In the genomic region with DNA sequence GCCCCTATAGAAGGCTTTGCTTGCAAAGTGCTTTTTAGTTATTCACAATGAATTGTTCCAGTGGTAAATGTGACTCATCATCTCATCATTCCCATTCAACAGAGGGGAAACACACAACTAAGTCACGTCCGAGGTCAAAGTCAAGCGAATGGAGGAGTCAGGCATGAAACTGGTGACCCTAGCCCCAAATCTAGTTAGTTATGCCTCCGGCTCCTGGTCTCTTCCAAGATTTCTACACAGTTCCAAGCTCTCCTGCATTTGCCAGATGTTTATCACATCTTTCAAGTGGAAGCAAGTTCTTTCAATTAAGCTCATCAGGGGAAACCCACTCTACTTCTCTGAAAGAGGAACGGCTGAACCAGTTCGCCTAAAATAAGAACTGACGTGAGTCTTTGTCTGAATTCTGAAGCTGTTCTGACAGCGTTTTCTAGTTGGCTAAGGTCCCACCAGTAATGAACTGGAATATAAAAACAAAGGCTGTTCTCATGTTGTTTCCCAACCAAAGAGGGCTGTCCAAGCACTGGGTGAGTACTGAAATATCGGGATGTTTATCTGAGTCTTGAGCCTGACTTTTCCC, we compare ENCODE assay signal across 9 cellular contexts.
A peak's percentile ranks its signal among the peaks of the same experiment; 100 is the strongest.
DNase-seq lines count a peak whose midpoint lies in the region; ATAC-seq and TF ChIP-seq lines count a peak whose summit lies in the region.
"Had no signal": no experiment of that assay in that cellular context is flagged by ENCODE, and none has a peak within 500 bp of the region (broad histone marks: within the 10 kb centered on the region; RNA-seq: fewer than 3 reads in every experiment).

No MANE protein-coding gene starts in this region.

- H3K4me3 ChIP-seq in fibroblast of pulmonary artery (replicated peaks; ENCODE audit: low read depth, low read length): no peak overlapping the region

- no peaks in the 10 kb centered on the region for H3K9me3 Mint-ChIP-seq in osteocyte (ENCODE audit: unreplicated experiment)
- H3K9me3 Mint-ChIP-seq: immature natural killer cell had no signal

- no peaks in the 10 kb centered on the region for H3K9me3 ChIP-seq in T-helper 17 cell (ENCODE audit: control insufficient read depth, low read length, poor library complexity, severe bottlenecking)

- ATAC-seq in HG03432 (IDR thresholded peaks at IDR 0.05; ENCODE audit: unreplicated experiment) (peak; percentile 78), T-helper 17 cell (no peak)

- peak; percentile 16 for DNase-seq in stimulated activated CD4-positive, alpha-beta T cell treated with anti-CD3 and anti-CD28 coated beads, Interleukin-1b, Interleukin-23, amount 100 ng/mL, for 48 hours
- no peak for DNase-seq in stimulated activated CD4-positive, alpha-beta T cell treated with anti-CD3 and anti-CD28 coated beads, Interleukin-4, amount 100 ng/mL, for 1 hour
- DNase-seq in fibroblast of pulmonary artery (ENCODE audit: low read depth) (peak; percentile 92), osteocyte (ENCODE audit: extremely low spot score, unreplicated experiment) (no peak), hepatic stellate cell (ENCODE audit: low spot score) (no peak), T-helper 17 cell (no peak), NCI-H82 (lab: John Stamatoyannopoulos, UW) (no peak)
- DNase-seq: immature natural killer cell had no signal

- H3K4me1 Mint-ChIP-seq in osteocyte (ENCODE audit: unreplicated experiment) (no peaks in the 10 kb centered on the region), T-helper 17 cell (no peaks in the 10 kb centered on the region)
- H3K4me1 Mint-ChIP-seq: immature natural killer cell had no signal

- H3K36me3 Mint-ChIP-seq in osteocyte (ENCODE audit: unreplicated experiment) (no peaks in the 10 kb centered on the region), T-helper 17 cell (ENCODE audit: low read depth) (no peaks in the 10 kb centered on the region)
- H3K36me3 Mint-ChIP-seq: immature natural killer cell had no signal

- H3K4me3 Mint-ChIP-seq in osteocyte (ENCODE audit: unreplicated experiment) (no peak overlapping the region), T-helper 17 cell (no peak overlapping the region)
- H3K4me3 Mint-ChIP-seq: immature natural killer cell had no signal

- H3K27ac Mint-ChIP-seq in osteocyte (ENCODE audit: unreplicated experiment): no peak overlapping the region
- no peak overlapping the region for H3K27ac Mint-ChIP-seq in T-helper 17 cell
- H3K27ac Mint-ChIP-seq: immature natural killer cell had no signal

- H3K27me3 Mint-ChIP-seq in osteocyte (ENCODE audit: unreplicated experiment) (no peaks in the 10 kb centered on the region), T-helper 17 cell (peaks cover 41% of the 10 kb centered on the region)

- TF ChIP-seq CTCF in fibroblast of pulmonary artery (IDR thresholded peaks at IDR 0.05; ENCODE audit: low read length, missing control alignments) (no peak), osteocyte (IDR thresholded peaks at IDR 0.05) (no peak)

Comparison
In these comparisons a context has a peak if more than half of its experiments do, and no peak if none do; other contexts are left out.
1. DNase-seq: peak in stimulated activated CD4-positive, alpha-beta T cell treated with anti-CD3 and anti-CD28 coated beads, Interleukin-1b, Interleukin-23, amount 100 ng/mL, for 48 hours (single experiment) and fibroblast of pulmonary artery (single experiment); none in stimulated activated CD4-positive, alpha-beta T cell treated with anti-CD3 and anti-CD28 coated beads, Interleukin-4, amount 100 ng/mL, for 1 hour (single experiment), osteocyte (single experiment), hepatic stellate cell (single experiment), T-helper 17 cell (0 of 3) and NCI-H82 (single experiment).